ENCODE assay signal across 8 cellular contexts in the genomic region with DNA sequence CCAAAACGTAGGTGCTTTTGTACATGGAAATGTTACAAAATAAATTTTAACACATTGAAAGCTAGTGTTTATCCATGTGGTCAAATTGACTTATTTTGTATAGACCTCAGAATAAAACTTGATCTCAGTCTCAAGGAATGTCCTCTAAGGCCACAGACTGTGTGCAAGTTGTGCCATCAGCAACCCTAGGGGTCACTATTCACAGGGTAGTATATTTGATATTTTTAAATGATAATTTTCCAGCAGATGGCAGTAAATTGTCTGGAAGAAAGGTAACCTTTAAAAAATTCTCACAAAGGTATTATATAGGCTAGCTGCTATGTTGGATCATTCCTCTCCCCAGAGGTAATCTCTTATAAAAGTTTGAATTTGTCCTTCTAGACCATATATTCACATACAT. TPM values are rescaled to one million over a fixed set of nuclear protein-coding genes. Genes with fewer than 3 reads are reported as not detected.
DNase-seq lines count a peak whose midpoint lies in the region; ATAC-seq and TF ChIP-seq lines count a peak whose summit lies in the region.

No MANE protein-coding gene starts in this region.

- H3K27ac ChIP-seq in left ventricle myocardium inferior (replicated peaks): no peak overlapping the region

- no peaks in the 10 kb centered on the region for H3K36me3 Mint-ChIP-seq in activated CD8-positive, alpha-beta T cell treated with anti-CD3 and anti-CD28 coated beads, Interleukin-2, amount 10 ng/mL, durations not matched to agents 7 days and 5 days (ENCODE audit: low read depth)
- H3K36me3 Mint-ChIP-seq in naive thymus-derived CD8-positive, alpha-beta T cell: no peaks in the 10 kb centered on the region

- peaks cover 17% of the 10 kb centered on the region for H3K4me1 Mint-ChIP-seq in activated CD8-positive, alpha-beta T cell treated with anti-CD3 and anti-CD28 coated beads, Interleukin-2, amount 10 ng/mL, durations not matched to agents 7 days and 5 days (ENCODE audit: low read depth)
- peaks cover 3 to 13% (median 11%) of the 10 kb centered on the region in 4 donors for H3K4me1 Mint-ChIP-seq in naive thymus-derived CD8-positive, alpha-beta T cell

- no peaks in the 10 kb centered on the region for H3K9me3 Mint-ChIP-seq in activated CD8-positive, alpha-beta T cell treated with anti-CD3 and anti-CD28 coated beads, Interleukin-2, amount 10 ng/mL, durations not matched to agents 7 days and 5 days (ENCODE audit: insufficient read depth)
- no peaks in the 10 kb centered on the region for H3K9me3 Mint-ChIP-seq in naive thymus-derived CD8-positive, alpha-beta T cell

- intact Hi-C loops in left ventricle myocardium inferior (cut with micrococcal nuclease): no loop called here

- POLR2A ChIA-PET in activated CD8-positive, alpha-beta T cell treated with anti-CD3 and anti-CD28 coated beads, Interleukin-2, amount 10 ng/mL, durations not matched to agents 7 days and 5 days (lab: Charles Lee): no interaction called here
- POLR2A ChIA-PET in naive thymus-derived CD8-positive, alpha-beta T cell (lab: Charles Lee): interaction anchor here (1.1 kb wide), 1 partner anchor 13 kb away, joined by 3 read pairs; a partner anchor contains a TSS

- ATAC-seq in activated CD8-positive, alpha-beta T cell treated with anti-CD3 and anti-CD28 coated beads, Interleukin-2, amount 10 ng/mL, durations not matched to agents 7 days and 5 days: peak; percentile 56
- ATAC-seq in naive thymus-derived CD8-positive, alpha-beta T cell: peak; percentile 29 to 37
- no peak for ATAC-seq in HG03354 (IDR thresholded peaks at IDR 0.05; ENCODE audit: poor library complexity, severe bottlenecking, unreplicated experiment)

- H3K27me3 ChIP-seq in MG63: no peaks in the 10 kb centered on the region
- H3K27me3 ChIP-seq in left ventricle myocardium inferior (ENCODE audit: low read depth): peaks cover 4% of the 10 kb centered on the region

- H3K4me3 ChIP-seq in MG63 (no peak overlapping the region), left ventricle myocardium inferior (no peak overlapping the region)

- H3K36me3 ChIP-seq in MG63 (no peaks in the 10 kb centered on the region), left ventricle myocardium inferior (no peaks in the 10 kb centered on the region)

- peaks cover 2% of the 10 kb centered on the region for H3K27me3 Mint-ChIP-seq in activated CD8-positive, alpha-beta T cell treated with anti-CD3 and anti-CD28 coated beads, Interleukin-2, amount 10 ng/mL, durations not matched to agents 7 days and 5 days (ENCODE audit: low read depth)
- H3K27me3 Mint-ChIP-seq in naive thymus-derived CD8-positive, alpha-beta T cell: no peaks in the 10 kb centered on the region

- peak overlapping the region; percentile 15 for H3K27ac Mint-ChIP-seq in activated CD8-positive, alpha-beta T cell treated with anti-CD3 and anti-CD28 coated beads, Interleukin-2, amount 10 ng/mL, durations not matched to agents 7 days and 5 days
- H3K27ac Mint-ChIP-seq in naive thymus-derived CD8-positive, alpha-beta T cell: no peak overlapping the region

- TF ChIP-seq CTCF in left ventricle myocardium inferior (IDR thresholded peaks at IDR 0.05; ENCODE audit: borderline replicate concordance): no peak

- no peak overlapping the region for H3K4me3 Mint-ChIP-seq in activated CD8-positive, alpha-beta T cell treated with anti-CD3 and anti-CD28 coated beads, Interleukin-2, amount 10 ng/mL, durations not matched to agents 7 days and 5 days
- H3K4me3 Mint-ChIP-seq in naive thymus-derived CD8-positive, alpha-beta T cell: no peak overlapping the region

- no peaks in the 10 kb centered on the region for H3K9me3 ChIP-seq in MG63
- no peaks in the 10 kb centered on the region for H3K9me3 ChIP-seq in left ventricle myocardium inferior (replicated peaks)

- CTCF ChIA-PET in activated CD8-positive, alpha-beta T cell treated with anti-CD3 and anti-CD28 coated beads, Interleukin-2, amount 10 ng/mL, durations not matched to agents 7 days and 5 days (lab: Charles Lee): interaction anchor here (0.6 to 2.5 kb wide), 5 partner anchors 12 to 86 kb away, joined by 3 to 13 read pairs (median 4); a partner anchor contains a TSS

- peak; percentile 60 for DNase-seq in DMS 273 (lab: John Stamatoyannopoulos, UW; ENCODE audit: unreplicated experiment)
- DNase-seq in DMS 273 treated with DMSO at 0.1 percent for 48 hours (lab: John Stamatoyannopoulos, UW): no peak
- DNase-seq in MG63: peak; percentile 5
- no peak for DNase-seq in activated CD8-positive, alpha-beta T cell treated with anti-CD3 and anti-CD28 coated beads, Interleukin-2, amount 10 ng/mL, durations not matched to agents 7 days and 5 days
- DNase-seq in naive thymus-derived CD8-positive, alpha-beta T cell: no peak
- DNase-seq in midbrain (lab: John Stamatoyannopoulos, UW): no peak
- no peak for DNase-seq in left ventricle myocardium inferior

- no peaks in the 10 kb centered on the region for H3K4me1 ChIP-seq in left ventricle myocardium inferior

RNA-seq across cellular contexts. Expression of a gene that starts 12.9 kb away (rescaled TPM):
- total RNA-seq in MG63 (2014; rRNA removed; shearing (Covaris generic); ENCODE audit: low replicate concordance): 3.0 and 4.4 TPM in 2 replicates
- total RNA-seq in activated CD8-positive, alpha-beta T cell treated with anti-CD3 and anti-CD28 coated beads, Interleukin-2, amount 10 ng/mL, durations not matched to agents 7 days and 5 days: 10 to 100 TPM; 39.2 to 42.7 TPM
- total RNA-seq in naive thymus-derived CD8-positive, alpha-beta T cell: 1 to 10 TPM; 6.1 to 6.6 TPM
- polyA plus RNA-seq in naive thymus-derived CD8-positive, alpha-beta T cell: 10 to 100 TPM; 10.9 to 14.7 (median 13.5) TPM
- 1.1 TPM for total RNA-seq in left ventricle myocardium inferior

Comparison
In these comparisons a context has a peak if more than half of its experiments do, and no peak if none do; other contexts are left out.
1. DNase-seq: peak in DMS 273 (single experiment) and MG63 (single experiment); none in DMS 273 treated with DMSO at 0.1 percent for 48 hours (single experiment), activated CD8-positive, alpha-beta T cell treated with anti-CD3 and anti-CD28 coated beads, Interleukin-2, amount 10 ng/mL, durations not matched to agents 7 days and 5 days (single experiment), naive thymus-derived CD8-positive, alpha-beta T cell (0 of 10), midbrain (single experiment) and left ventricle myocardium inferior (single experiment).